Comparison of ENCODE assay signal across 2 cellular contexts in genomic region chr21:45353200-45353599, GRCh38.
TF ChIP-seq lines count a peak whose summit lies in the region.

No MANE protein-coding gene starts in this region.

TF ChIP-seq in IMR-90, 13 proteins besides CTCF, POLR2A, EP300 and RAD21:
- TF ChIP-seq SMC3 (IDR thresholded peaks at IDR 0.05; ENCODE audit: low read depth, low read length) = no peak

TF ChIP-seq in H1, 55 proteins besides CTCF, POLR2A, EP300 and RAD21:
- TF ChIP-seq GABPA (IDR thresholded peaks at IDR 0.05; ENCODE audit: borderline replicate concordance, insufficient read depth, low read length) = no peak
- no peak for TF ChIP-seq CTBP2 (IDR thresholded peaks at IDR 0.05; ENCODE audit: borderline replicate concordance, insufficient read depth, insufficient read length, low read length)
- TF ChIP-seq CEBPB (IDR thresholded peaks at IDR 0.05; ENCODE audit: low read depth, low read length) = no peak
- TF ChIP-seq GTF2F1 (IDR thresholded peaks at IDR 0.05; ENCODE audit: borderline replicate concordance, low read depth, low read length) = no peak
- no peak for TF ChIP-seq YY1 (IDR thresholded peaks at IDR 0.05; ENCODE audit: low read depth, low read length)
- TF ChIP-seq EGR1 (IDR thresholded peaks at IDR 0.05; ENCODE audit: borderline replicate concordance, low read depth, low read length) = no peak
- no peak for TF ChIP-seq KDM1A (IDR thresholded peaks at IDR 0.05; ENCODE audit: borderline replicate concordance, low read length)
- TF ChIP-seq ATF2 (IDR thresholded peaks at IDR 0.05; ENCODE audit: low read length) = no peak
- no peak for TF ChIP-seq MAFK (IDR thresholded peaks at IDR 0.05; ENCODE audit: low read depth, low read length)
- TF ChIP-seq TAF1 (IDR thresholded peaks at IDR 0.05; ENCODE audit: low read depth, low read length) = no peak
- no peak for TF ChIP-seq TAF7 (optimal IDR thresholded peaks at IDR 0.05; ENCODE audit: borderline replicate concordance, low read depth, low read length)
- TF ChIP-seq BCL11A (IDR thresholded peaks at IDR 0.05; ENCODE audit: low read depth in 2 of 2, low read length in 2 of 2) = no peak
- no peak for TF ChIP-seq SUZ12 (IDR thresholded peaks at IDR 0.05; ENCODE audit: low read length)
